ENCODE assay signal across 1 cellular context in the genomic region with DNA sequence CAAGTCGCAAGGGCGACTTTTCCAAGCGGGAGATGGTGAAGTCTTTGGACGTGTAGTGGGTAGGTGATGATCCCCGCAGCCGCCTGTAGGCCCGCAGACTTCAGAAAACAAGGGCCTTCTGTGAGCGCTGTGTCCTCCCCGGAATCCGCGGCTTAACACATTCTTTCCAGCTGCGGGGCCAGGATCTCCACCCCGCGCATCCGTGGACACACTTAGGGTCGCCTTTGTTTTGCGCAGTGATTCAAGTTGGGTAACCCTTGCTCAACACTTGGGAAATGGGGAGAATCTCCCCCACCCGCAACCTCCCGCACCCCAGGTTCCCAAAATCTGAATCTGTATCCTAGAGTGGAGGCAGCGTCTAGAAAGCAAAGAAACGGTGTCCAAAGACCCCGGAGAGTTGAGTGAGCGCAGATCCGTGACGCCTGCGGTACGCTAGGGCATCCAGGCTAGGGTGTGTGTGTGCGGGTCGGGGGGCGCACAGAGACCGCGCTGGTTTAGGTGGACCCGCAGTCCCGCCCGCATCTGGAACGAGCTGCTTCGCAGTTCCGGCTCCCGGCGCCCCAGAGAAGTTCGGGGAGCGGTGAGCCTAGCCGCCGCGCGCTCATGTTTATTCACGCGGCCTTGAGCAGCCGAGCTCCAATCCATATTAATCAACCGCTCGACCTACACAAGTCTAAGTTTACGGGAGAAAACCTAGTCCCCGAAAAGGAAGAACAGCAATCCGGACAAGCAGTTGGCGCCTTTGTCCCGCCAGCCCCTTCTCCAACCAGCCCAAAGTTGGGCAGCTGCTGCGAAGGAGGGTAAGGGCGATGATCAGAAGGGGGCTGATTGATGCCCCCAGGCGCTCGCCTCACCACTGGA.
TF ChIP-seq lines count a peak whose summit lies in the region.

No MANE protein-coding gene starts in this region.

TF ChIP-seq in GM23338, 12 proteins besides CTCF, POLR2A, EP300 and RAD21:
- TF ChIP-seq, protein P1, sequence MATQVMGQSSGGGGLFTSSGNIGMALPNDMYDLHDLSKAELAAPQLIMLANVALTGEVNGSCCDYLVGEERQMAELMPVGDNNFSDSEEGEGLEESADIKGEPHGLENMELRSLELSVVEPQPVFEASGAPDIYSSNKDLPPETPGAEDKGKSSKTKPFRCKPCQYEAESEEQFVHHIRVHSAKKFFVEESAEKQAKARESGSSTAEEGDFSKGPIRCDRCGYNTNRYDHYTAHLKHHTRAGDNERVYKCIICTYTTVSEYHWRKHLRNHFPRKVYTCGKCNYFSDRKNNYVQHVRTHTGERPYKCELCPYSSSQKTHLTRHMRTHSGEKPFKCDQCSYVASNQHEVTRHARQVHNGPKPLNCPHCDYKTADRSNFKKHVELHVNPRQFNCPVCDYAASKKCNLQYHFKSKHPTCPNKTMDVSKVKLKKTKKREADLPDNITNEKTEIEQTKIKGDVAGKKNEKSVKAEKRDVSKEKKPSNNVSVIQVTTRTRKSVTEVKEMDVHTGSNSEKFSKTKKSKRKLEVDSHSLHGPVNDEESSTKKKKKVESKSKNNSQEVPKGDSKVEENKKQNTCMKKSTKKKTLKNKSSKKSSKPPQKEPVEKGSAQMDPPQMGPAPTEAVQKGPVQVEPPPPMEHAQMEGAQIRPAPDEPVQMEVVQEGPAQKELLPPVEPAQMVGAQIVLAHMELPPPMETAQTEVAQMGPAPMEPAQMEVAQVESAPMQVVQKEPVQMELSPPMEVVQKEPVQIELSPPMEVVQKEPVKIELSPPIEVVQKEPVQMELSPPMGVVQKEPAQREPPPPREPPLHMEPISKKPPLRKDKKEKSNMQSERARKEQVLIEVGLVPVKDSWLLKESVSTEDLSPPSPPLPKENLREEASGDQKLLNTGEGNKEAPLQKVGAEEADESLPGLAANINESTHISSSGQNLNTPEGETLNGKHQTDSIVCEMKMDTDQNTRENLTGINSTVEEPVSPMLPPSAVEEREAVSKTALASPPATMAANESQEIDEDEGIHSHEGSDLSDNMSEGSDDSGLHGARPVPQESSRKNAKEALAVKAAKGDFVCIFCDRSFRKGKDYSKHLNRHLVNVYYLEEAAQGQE (IDR thresholded peaks at IDR 0.05; ENCODE audit: unreplicated experiment), result no peak
- TF ChIP-seq ZNF462 (CRISPR knock-in tag; IDR thresholded peaks at IDR 0.05) (no peak), EZH2 (IDR thresholded peaks at IDR 0.05; ENCODE audit: low read depth, unreplicated experiment) (peak; percentile 78), EZH2phosphoT487 (IDR thresholded peaks at IDR 0.05; ENCODE audit: unreplicated experiment) (peak; percentile 42)
TF ChIP-seq in GM23338: peak in this region for 2.
